20 cellular contexts compared by ENCODE assay signal in genomic region chr4:88804234-88804633, GRCh38.
DNase-seq lines count a peak whose midpoint lies in the region; ATAC-seq, FAIRE-seq and TF ChIP-seq lines count a peak whose summit lies in the region.
"Had no signal": no experiment of that assay in that cellular context is flagged by ENCODE, and none has a peak within 500 bp of the region (broad histone marks: within the 10 kb centered on the region; RNA-seq: fewer than 3 reads in every experiment).

No MANE protein-coding gene starts in this region.

- H3K36me3 ChIP-seq in pancreas (peaks cover 0 to 3% (median 0%) of the 10 kb centered on the region in 3 donors), upper lobe of left lung (no peaks in the 10 kb centered on the region)

- TF ChIP-seq EP300 in upper lobe of left lung (IDR thresholded peaks at IDR 0.05) = no peak

- no peak for TF ChIP-seq POLR2A in upper lobe of left lung (IDR thresholded peaks at IDR 0.05)

- ATAC-seq in activated naive CD4-positive, alpha-beta T cell treated with anti-CD3 and anti-CD28 coated beads, Interleukin-2, amount 50 U/mL, for 72 hours = peak; percentile 80 to 84
- no peak for ATAC-seq in pancreas
- no peak for ATAC-seq in upper lobe of left lung (ENCODE audit: low FRiP score in 2 of 2)
- ATAC-seq: foreskin keratinocyte; naive thymus-derived CD8-positive, alpha-beta T cell had no signal

- H3K36me3 Mint-ChIP-seq in activated naive CD4-positive, alpha-beta T cell treated with anti-CD3 and anti-CD28 coated beads, Interleukin-2, amount 50 U/mL, for 72 hours = no peaks in the 10 kb centered on the region
- H3K36me3 Mint-ChIP-seq in activated naive CD4-positive, alpha-beta T cell treated with anti-CD3 and anti-CD28 coated beads, Interleukin-2, amount 10 ng/mL, durations not matched to agents 7 days and 5 days = peaks cover 47% of the 10 kb centered on the region
- H3K36me3 Mint-ChIP-seq: memory B cell; naive thymus-derived CD8-positive, alpha-beta T cell; stimulated activated naive B cell treated with anti-CD40 and anti-IgM and Interleukin-4, amounts not matched to agents 10 μg/mL and 1 μg/mL and 100 μg/mL, for 72 hours had no signal

- FAIRE-seq in pancreas (lab: Jason Lieb, UNC) = peak; percentile 26
- FAIRE-seq: G401.6, TTC549 had no signal

- peaks cover 28% of the 10 kb centered on the region for H3K4me1 Mint-ChIP-seq in activated naive CD4-positive, alpha-beta T cell treated with anti-CD3 and anti-CD28 coated beads, Interleukin-2, amount 10 ng/mL, durations not matched to agents 7 days and 5 days
- H3K4me1 Mint-ChIP-seq: memory B cell; naive thymus-derived CD8-positive, alpha-beta T cell had no signal

- no peak overlapping the region for H3K4me3 Mint-ChIP-seq in activated naive CD4-positive, alpha-beta T cell treated with anti-CD3 and anti-CD28 coated beads, Interleukin-2, amount 10 ng/mL, durations not matched to agents 7 days and 5 days
- H3K4me3 Mint-ChIP-seq: memory B cell; naive thymus-derived CD8-positive, alpha-beta T cell; stimulated activated naive B cell treated with anti-CD40 and anti-IgM and Interleukin-4, amounts not matched to agents 10 μg/mL and 1 μg/mL and 100 μg/mL, for 72 hours had no signal

- no peaks in the 10 kb centered on the region for H3K9me3 Mint-ChIP-seq in activated naive CD4-positive, alpha-beta T cell treated with anti-CD3 and anti-CD28 coated beads, Interleukin-2, amount 50 U/mL, for 72 hours
- H3K9me3 Mint-ChIP-seq in activated naive CD4-positive, alpha-beta T cell treated with anti-CD3 and anti-CD28 coated beads, Interleukin-2, amount 10 ng/mL, durations not matched to agents 7 days and 5 days = no peaks in the 10 kb centered on the region
- H3K9me3 Mint-ChIP-seq: memory B cell; naive thymus-derived CD8-positive, alpha-beta T cell; stimulated activated naive B cell treated with anti-CD40 and anti-IgM and Interleukin-4, amounts not matched to agents 10 μg/mL and 1 μg/mL and 100 μg/mL, for 72 hours had no signal

- CTCF ChIA-PET in activated naive CD4-positive, alpha-beta T cell treated with anti-CD3 and anti-CD28 coated beads, Interleukin-2, amount 10 ng/mL, durations not matched to agents 7 days and 5 days (lab: Charles Lee) = no interaction called here

- H3K9me3 ChIP-seq in pancreas (no peaks in the 10 kb centered on the region), upper lobe of left lung (no peaks in the 10 kb centered on the region)

- 88 to 96% methylated on average over 2 of the region's 2 CpGs for WGBS in pancreas, 2 donors
- 88 to 97% methylated on average over 2 of the region's 2 CpGs for WGBS in upper lobe of left lung, 2 donors

- H3K27me3 ChIP-seq in pancreas (no peaks in the 10 kb centered on the region), upper lobe of left lung (no peaks in the 10 kb centered on the region)
- H3K27me3 ChIP-seq: foreskin keratinocyte had no signal

- intact Hi-C loops in pancreas (cut with DNase I) = no loop called here

- H3K27me3 Mint-ChIP-seq in activated naive CD4-positive, alpha-beta T cell treated with anti-CD3 and anti-CD28 coated beads, Interleukin-2, amount 10 ng/mL, durations not matched to agents 7 days and 5 days = no peaks in the 10 kb centered on the region
- H3K27me3 Mint-ChIP-seq: stimulated activated naive B cell treated with anti-CD40 and anti-IgM and Interleukin-4, amounts not matched to agents 10 μg/mL and 1 μg/mL and 100 μg/mL, for 72 hours had no signal

- DNase-seq in activated naive CD4-positive, alpha-beta T cell treated with anti-CD3 and anti-CD28 coated beads, Interleukin-2, amount 50 U/mL, for 72 hours (ENCODE audit: low spot score in 2 of 2) = no peak
- DNase-seq in activated naive CD4-positive, alpha-beta T cell treated with anti-CD3 and anti-CD28 coated beads, Interleukin-2, amount 10 ng/mL, durations not matched to agents 7 days and 5 days = no peak
- DNase-seq in pancreas (no peak), upper lobe of left lung (no peak), glomerular visceral epithelial cell (ENCODE audit: extremely low spot score) (no peak), Kasumi-1 (lab: John Stamatoyannopoulos, UW) (no peak), NCI-H1417 treated with DMSO at 0.1 percent for 48 hours (lab: John Stamatoyannopoulos, UW) (no peak)
- DNase-seq: activated naive CD4-positive, alpha-beta T cell; naive thymus-derived CD8-positive, alpha-beta T cell; NCI-H1417; NCI-H2171; NCI-H69; SHP77; stimulated activated naive B cell treated with anti-CD40 and anti-IgM and Interleukin-4, amounts not matched to agents 10 μg/mL and 1 μg/mL and 100 μg/mL, for 72 hours; SW 1271 had no signal

- peak overlapping the region; percentile 26; the same call in 1 of the 2 replicates for H3K27ac ChIP-seq in VCaP
- H3K27ac ChIP-seq in pancreas = peak overlapping the region in 2 of 4 donors; percentile 27 to 59
- H3K27ac ChIP-seq in upper lobe of left lung = peak overlapping the region; percentile 2 to 83 (median 54)
- H3K27ac ChIP-seq: foreskin keratinocyte had no signal

- H3K4me1 ChIP-seq in pancreas = peaks cover 34 to 73% (median 64%) of the 10 kb centered on the region in 3 donors
- H3K4me1 ChIP-seq in upper lobe of left lung = peaks cover 5 to 43% (median 30%) of the 10 kb centered on the region in 4 donors

- peak overlapping the region in 1 of 2 donors; percentile 90 for H3K27ac Mint-ChIP-seq in activated naive CD4-positive, alpha-beta T cell treated with anti-CD3 and anti-CD28 coated beads, Interleukin-2, amount 50 U/mL, for 72 hours
- no peak overlapping the region for H3K27ac Mint-ChIP-seq in activated naive CD4-positive, alpha-beta T cell treated with anti-CD3 and anti-CD28 coated beads, Interleukin-2, amount 10 ng/mL, durations not matched to agents 7 days and 5 days
- H3K27ac Mint-ChIP-seq: memory B cell; naive thymus-derived CD8-positive, alpha-beta T cell; stimulated activated naive B cell treated with anti-CD40 and anti-IgM and Interleukin-4, amounts not matched to agents 10 μg/mL and 1 μg/mL and 100 μg/mL, for 72 hours had no signal

- TF ChIP-seq CTCF in VCaP (conservative IDR thresholded peaks at IDR 0.05) (no peak), pancreas (IDR thresholded peaks at IDR 0.05) (no peak), upper lobe of left lung (IDR thresholded peaks at IDR 0.05) (no peak)

- H3K4me3 ChIP-seq in pancreas (no peak overlapping the region), upper lobe of left lung (no peak overlapping the region)

Comparison
In these comparisons a context has a peak if more than half of its experiments do, and no peak if none do; other contexts are left out.
1. ATAC-seq: peak in activated naive CD4-positive, alpha-beta T cell treated with anti-CD3 and anti-CD28 coated beads, Interleukin-2, amount 50 U/mL, for 72 hours (2 of 2); none in pancreas (0 of 4) and upper lobe of left lung (0 of 2).